ENCODE assay signal across 8 cellular contexts in the genomic region with DNA sequence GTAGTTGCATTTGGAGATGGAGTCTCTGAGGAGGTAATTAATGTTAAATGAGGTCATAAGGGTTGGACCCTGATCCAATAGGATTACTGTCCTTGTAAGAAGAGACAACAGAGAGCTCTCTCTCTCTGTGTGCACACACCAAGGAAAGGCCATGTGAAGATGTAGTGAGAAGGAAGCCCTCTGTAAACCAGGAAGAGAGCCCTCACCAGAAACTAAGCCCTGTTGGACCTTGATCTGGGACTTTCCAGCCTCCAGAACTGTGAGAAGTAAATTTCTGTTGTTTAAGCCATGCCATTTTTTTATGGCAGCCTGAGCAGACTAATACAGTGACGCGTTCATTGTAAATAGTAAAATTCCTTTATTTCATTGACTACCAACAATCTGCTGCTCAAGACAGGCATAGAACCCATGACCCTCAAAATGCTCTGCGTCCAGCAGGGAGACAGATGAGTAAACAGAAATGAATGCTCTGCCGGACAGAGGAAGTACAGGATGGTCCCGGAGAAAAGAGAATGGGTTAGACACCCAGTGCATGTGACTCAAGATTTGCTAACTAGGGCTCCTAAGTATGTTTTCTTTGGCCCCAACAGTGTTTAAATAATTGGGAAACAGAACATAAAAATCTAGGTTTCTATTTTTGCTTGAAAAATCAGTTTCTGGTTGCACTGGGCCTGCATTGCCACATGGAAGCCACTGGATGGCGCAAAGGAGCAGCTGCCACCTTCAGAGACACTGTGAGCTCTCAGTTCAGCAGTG. TPM values are rescaled to one million over a fixed set of nuclear protein-coding genes. Genes with fewer than 3 reads are reported as not detected.
DNase-seq lines count a peak whose midpoint lies in the region; ATAC-seq and TF ChIP-seq lines count a peak whose summit lies in the region.

No MANE protein-coding gene starts in this region.

- TF ChIP-seq CTCF in OCI-LY7 (conservative IDR thresholded peaks at IDR 0.05; ENCODE audit: low read length): peak; percentile 83
- TF ChIP-seq CTCF in natural killer cell (IDR thresholded peaks at IDR 0.05): no peak

- H3K4me3 ChIP-seq in OCI-LY7 (ENCODE audit: low read depth, low read length, poor library complexity, severe bottlenecking) (no peak overlapping the region), mucosa of rectum (ENCODE audit: low read length in 2 of 2) (no peak overlapping the region)

- POLR2A ChIA-PET in OCI-LY7 (lab: Charles Lee): interaction anchor here (0.5 kb wide), 1 partner anchor 273 kb away, joined by 3 read pairs; no protein-coding TSS in a partner anchor

- no peaks in the 10 kb centered on the region for H3K9me3 Mint-ChIP-seq in activated naive CD4-positive, alpha-beta T cell treated with anti-CD3 and anti-CD28 coated beads, Interleukin-2, amount 10 ng/mL, durations not matched to agents 7 days and 5 days
- no peaks in the 10 kb centered on the region for H3K9me3 Mint-ChIP-seq in natural killer cell

- no peak overlapping the region for H3K27ac ChIP-seq in OCI-LY7 (ENCODE audit: low read depth, low read length, poor library complexity, severe bottlenecking)
- peak overlapping the region; percentile 21 to 56 for H3K27ac ChIP-seq in mucosa of rectum (ENCODE audit: low read depth in 2 of 2, low read length in 2 of 2)

- CTCF ChIA-PET in activated naive CD4-positive, alpha-beta T cell treated with anti-CD3 and anti-CD28 coated beads, Interleukin-2, amount 10 ng/mL, durations not matched to agents 7 days and 5 days (lab: Charles Lee): interaction anchor here (0.7 to 1.9 kb wide), 4 partner anchors 8 to 173 kb away, joined by 3 to 4 read pairs (median 3); no protein-coding TSS in a partner anchor
- CTCF ChIA-PET in OCI-LY7 (lab: Charles Lee; ENCODE audit: unreplicated experiment): no interaction called here

- no peaks in the 10 kb centered on the region for H4K20me1 ChIP-seq in OCI-LY7 (ENCODE audit: insufficient read depth, low read length)

- H3K79me2 ChIP-seq in OCI-LY7 (ENCODE audit: insufficient read depth, low read depth, low read length): no peaks in the 10 kb centered on the region

- no peak overlapping the region for H3K4me2 ChIP-seq in OCI-LY7 (ENCODE audit: low read length)

- H3K9ac ChIP-seq in mucosa of rectum (ENCODE audit: low read depth in 1 of 2, low read length in 2 of 2): no peak overlapping the region

- no peak overlapping the region for H3K4me3 Mint-ChIP-seq in activated naive CD4-positive, alpha-beta T cell treated with anti-CD3 and anti-CD28 coated beads, Interleukin-2, amount 10 ng/mL, durations not matched to agents 7 days and 5 days
- H3K4me3 Mint-ChIP-seq in natural killer cell: no peak overlapping the region

- no peaks in the 10 kb centered on the region for H3K4me1 Mint-ChIP-seq in activated naive CD4-positive, alpha-beta T cell treated with anti-CD3 and anti-CD28 coated beads, Interleukin-2, amount 10 ng/mL, durations not matched to agents 7 days and 5 days
- H3K4me1 Mint-ChIP-seq in natural killer cell: peaks cover 0 to 4% of the 10 kb centered on the region in 2 donors

- no peak for ATAC-seq in GM21367 (IDR thresholded peaks at IDR 0.05; ENCODE audit: unreplicated experiment)
- no peak for ATAC-seq in HG03045 (IDR thresholded peaks at IDR 0.05; ENCODE audit: unreplicated experiment)
- ATAC-seq in natural killer cell: no peak

- H3K36me3 Mint-ChIP-seq in activated naive CD4-positive, alpha-beta T cell treated with anti-CD3 and anti-CD28 coated beads, Interleukin-2, amount 10 ng/mL, durations not matched to agents 7 days and 5 days: no peaks in the 10 kb centered on the region
- no peaks in the 10 kb centered on the region for H3K36me3 Mint-ChIP-seq in natural killer cell

- H2AFZ ChIP-seq in OCI-LY7 (ENCODE audit: low read length): no peak overlapping the region

- H3K4me1 ChIP-seq in OCI-LY7 (ENCODE audit: insufficient read depth, low read length, poor library complexity, severe bottlenecking) (no peaks in the 10 kb centered on the region), mucosa of rectum (ENCODE audit: control insufficient read depth in 2 of 2, insufficient read depth in 2 of 2, low read length in 2 of 2) (peaks cover 10 to 12% of the 10 kb centered on the region in 2 donors)

- no peaks in the 10 kb centered on the region for H3K27me3 ChIP-seq in mucosa of rectum (ENCODE audit: control insufficient read depth in 2 of 2, insufficient read depth in 2 of 2, low read length in 2 of 2)

- peaks cover 17% of the 10 kb centered on the region for H3K27me3 Mint-ChIP-seq in activated naive CD4-positive, alpha-beta T cell treated with anti-CD3 and anti-CD28 coated beads, Interleukin-2, amount 10 ng/mL, durations not matched to agents 7 days and 5 days
- H3K27me3 Mint-ChIP-seq in natural killer cell (ENCODE audit: low read depth in 2 of 2): peaks cover 7 to 10% of the 10 kb centered on the region in 2 donors

- DNase-seq in activated naive CD4-positive, alpha-beta T cell treated with anti-CD3 and anti-CD28 coated beads, Interleukin-2, amount 10 ng/mL, durations not matched to agents 7 days and 5 days: peak; percentile 27
- DNase-seq in activated naive CD4-positive, alpha-beta T cell treated with anti-CD3 and anti-CD28 coated beads, Interleukin-2, amount 50 U/mL, for 16 hours: no peak
- peak; percentile 16 for DNase-seq in OCI-LY7 (ENCODE audit: low spot score)
- DNase-seq in erythroblast (lab: John Stamatoyannopoulos, UW): peak; percentile 12 to 42
- DNase-seq in natural killer cell: no peak

- no peak for TF ChIP-seq POLR2A in erythroblast (IDR thresholded peaks at IDR 0.05; ENCODE audit: low read length)

- H3K9me3 ChIP-seq in OCI-LY7 (ENCODE audit: low read length) (no peaks in the 10 kb centered on the region), mucosa of rectum (ENCODE audit: control insufficient read depth in 2 of 2, low read length in 2 of 2) (no peaks in the 10 kb centered on the region)

- intact Hi-C loops in OCI-LY7 (cut with micrococcal nuclease; ENCODE audit: unreplicated experiment) (no loop called here), natural killer cell (cut with micrococcal nuclease) (no loop called here)

- H3K36me3 ChIP-seq in OCI-LY7 (ENCODE audit: insufficient read depth, low read length): no peaks in the 10 kb centered on the region
- H3K36me3 ChIP-seq in mucosa of rectum (ENCODE audit: control insufficient read depth in 2 of 2, insufficient read depth in 2 of 2, low read length in 2 of 2): no peaks in the 10 kb centered on the region

- no peaks in the 10 kb centered on the region for H3K9me2 ChIP-seq in OCI-LY7 (ENCODE audit: insufficient read depth, low read length)

- BruUV-seq in OCI-LY7 (replicated peaks; lab: Mats Ljungman, UMichigan): no TSS peak

- H3K27ac Mint-ChIP-seq in activated naive CD4-positive, alpha-beta T cell treated with anti-CD3 and anti-CD28 coated beads, Interleukin-2, amount 10 ng/mL, durations not matched to agents 7 days and 5 days: no peak overlapping the region
- no peak overlapping the region for H3K27ac Mint-ChIP-seq in natural killer cell

RNA-seq across cellular contexts. Expression of gene TNFAIP8L3, which starts 37.9 kb away (rescaled TPM):
- total RNA-seq in OCI-LY7 (2014; rRNA removed; shearing (Covaris generic)): not detected in 2 replicates
- total RNA-seq in OCI-LY7 (2022) (not detected in 2 replicates), natural killer cell (not detected)

Comparison
In these comparisons a context has a peak if more than half of its experiments do, and no peak if none do; other contexts are left out.
1. DNase-seq: peak in activated naive CD4-positive, alpha-beta T cell treated with anti-CD3 and anti-CD28 coated beads, Interleukin-2, amount 10 ng/mL, durations not matched to agents 7 days and 5 days (single experiment), OCI-LY7 (single experiment) and erythroblast (2 of 2); none in activated naive CD4-positive, alpha-beta T cell treated with anti-CD3 and anti-CD28 coated beads, Interleukin-2, amount 50 U/mL, for 16 hours (single experiment) and natural killer cell (single experiment).